In the genomic region with DNA sequence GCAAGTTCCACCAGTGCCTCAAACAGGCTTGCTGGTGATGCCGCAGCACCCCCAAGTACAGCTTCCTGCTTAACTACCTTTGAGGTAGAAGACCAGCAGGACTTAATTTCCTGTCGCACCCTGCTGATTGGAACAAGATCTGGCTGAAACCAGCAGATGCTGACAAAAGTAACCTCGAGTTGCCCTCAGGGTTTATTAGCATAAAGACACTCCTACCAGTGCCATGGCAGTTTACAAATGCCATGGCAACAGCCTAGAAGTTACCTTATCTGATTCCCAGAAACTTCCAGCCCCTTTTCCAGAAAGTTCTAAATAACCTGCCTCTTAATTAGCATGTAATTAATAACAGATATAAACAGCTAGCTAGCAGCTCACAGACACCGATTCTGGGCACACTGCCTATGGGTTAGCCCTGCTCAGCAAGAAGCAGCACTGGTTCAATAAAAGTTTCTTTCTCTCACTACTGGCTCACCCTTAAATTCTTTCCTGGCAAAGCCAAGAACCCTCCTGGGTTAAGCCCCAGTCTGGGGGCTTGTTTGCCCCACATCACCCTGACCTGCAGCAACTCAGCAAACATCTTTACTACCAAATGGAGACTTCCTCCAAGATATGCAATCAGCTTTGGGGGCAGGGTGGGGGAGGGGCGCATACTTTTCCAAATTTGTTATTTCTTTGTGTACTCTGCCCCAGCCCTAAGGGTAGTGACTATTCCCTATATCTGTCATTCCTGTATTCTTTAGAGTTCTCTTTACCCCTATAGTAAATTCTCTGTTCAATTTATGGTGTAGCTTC, we compare ENCODE assay signal across 10 cellular contexts. TPM values are rescaled to one million over a fixed set of nuclear protein-coding genes. Genes with fewer than 3 reads are reported as not detected.
DNase-seq lines count a peak whose midpoint lies in the region; ATAC-seq and TF ChIP-seq lines count a peak whose summit lies in the region.
"Had no signal": no experiment of that assay in that cellular context is flagged by ENCODE, and none has a peak within 500 bp of the region (broad histone marks: within the 10 kb centered on the region; RNA-seq: fewer than 3 reads in every experiment).

No MANE protein-coding gene starts in this region.

- H3K4me1 ChIP-seq in thyroid gland, result peaks cover 0 to 5% of the 10 kb centered on the region in 2 donors

- peak; percentile 13 for DNase-seq in activated naive CD4-positive, alpha-beta T cell treated with Interleukin-2 at 50 U/mL for 16 hours
- no peak for DNase-seq in activated naive CD4-positive, alpha-beta T cell (lab: John Stamatoyannopoulos, UW)
- no peak for DNase-seq in T-helper 17 cell
- DNase-seq in effector CD4-positive, alpha-beta T cell, result peak; percentile 11
- DNase-seq in renal cortical epithelial cell (ENCODE audit: low read depth), result peak; percentile 94
- DNase-seq in NCI-H526 (lab: John Stamatoyannopoulos, UW), result no peak
- no peak for DNase-seq in NCI-H128 (lab: John Stamatoyannopoulos, UW; ENCODE audit: unreplicated experiment)
- no peak for DNase-seq in thyroid gland
- DNase-seq: NCI-H2029 treated with DMSO at 0.1 percent for 48 hours had no signal

- H3K36me3 ChIP-seq in thyroid gland, result no peaks in the 10 kb centered on the region

- peak overlapping the region; percentile 84 for H3K27ac Mint-ChIP-seq in T-helper 17 cell

- peaks cover 37% of the 10 kb centered on the region for H3K4me1 Mint-ChIP-seq in T-helper 17 cell

- WGBS in thyroid gland, 2 donors, result 73 to 78% methylated on average over 5 of the region's 5 CpGs

- H3K4me3 Mint-ChIP-seq in T-helper 17 cell, result no peak overlapping the region

- peak; percentile 76 for ATAC-seq in T-helper 17 cell

- no peaks in the 10 kb centered on the region for H3K36me3 Mint-ChIP-seq in T-helper 17 cell (ENCODE audit: low read depth)

- H3K27ac ChIP-seq in thyroid gland, result no peak overlapping the region
- H3K27ac ChIP-seq: C4-2B had no signal

- no peak for TF ChIP-seq CTCF in thyroid gland (IDR thresholded peaks at IDR 0.05)

- H3K9me3 ChIP-seq in T-helper 17 cell (ENCODE audit: control insufficient read depth, low read length, poor library complexity, severe bottlenecking), result no peaks in the 10 kb centered on the region
- H3K9me3 ChIP-seq in thyroid gland, result no peaks in the 10 kb centered on the region

- intact Hi-C loops in thyroid gland (cut with DNase I), result no loop called here

- no peak overlapping the region for H3K4me3 ChIP-seq in thyroid gland (replicated peaks in 1 of 3)

- no peaks in the 10 kb centered on the region for H3K27me3 Mint-ChIP-seq in T-helper 17 cell

- TF ChIP-seq POLR2A in thyroid gland (IDR thresholded peaks at IDR 0.05), result no peak

- no peaks in the 10 kb centered on the region for H3K27me3 ChIP-seq in thyroid gland

RNA-seq across cellular contexts. Expression of a gene that starts 54.2 kb away (rescaled TPM):
- total RNA-seq in T-helper 17 cell (10 to 100 TPM; 80.6 to 89.7 TPM), renal cortical epithelial cell (68.1 and 192 TPM in 2 replicates), thyroid gland (100 to 1,000 TPM in 1 of 4 donors, 10 to 100 TPM in 3; 75.5 to 103 (median 88.0) TPM)

Comparison
In these comparisons a context has a peak if more than half of its experiments do, and no peak if none do; other contexts are left out.
1. DNase-seq: peak in activated naive CD4-positive, alpha-beta T cell treated with Interleukin-2 at 50 U/mL for 16 hours (single experiment), effector CD4-positive, alpha-beta T cell (single experiment) and renal cortical epithelial cell (single experiment); none in activated naive CD4-positive, alpha-beta T cell (0 of 4), T-helper 17 cell (0 of 3), NCI-H526 (0 of 2), NCI-H128 (single experiment) and thyroid gland (0 of 2).